ENCODE assay signal across 11 cellular contexts in the genomic region with DNA sequence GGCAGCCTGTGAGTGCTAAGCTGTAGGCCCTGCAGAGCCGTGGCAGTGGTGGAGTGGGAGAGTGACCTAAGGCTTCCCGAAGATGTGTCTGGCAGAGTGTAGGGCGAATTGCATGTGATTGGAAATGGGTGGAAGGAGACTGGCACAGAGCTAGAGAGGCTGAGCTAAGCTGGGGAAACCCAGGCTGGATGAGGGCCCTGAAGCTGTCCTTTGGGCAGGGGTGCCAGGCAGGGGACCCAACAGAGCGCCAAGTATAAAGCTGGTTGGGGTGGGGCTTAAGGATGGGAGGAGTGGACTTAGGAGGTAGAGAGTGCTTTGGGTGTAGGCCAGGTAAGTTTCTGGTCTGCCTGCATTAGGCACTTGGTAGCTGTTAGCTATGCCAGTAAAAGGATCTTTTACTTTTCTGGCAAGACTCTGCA. TPM values are rescaled to one million over a fixed set of nuclear protein-coding genes. Genes with fewer than 3 reads are reported as not detected.
DNase-seq lines count a peak whose midpoint lies in the region; ATAC-seq and TF ChIP-seq lines count a peak whose summit lies in the region.
"Had no signal": no experiment of that assay in that cellular context is flagged by ENCODE, and none has a peak within 500 bp of the region (broad histone marks: within the 10 kb centered on the region; RNA-seq: fewer than 3 reads in every experiment).

No MANE protein-coding gene starts in this region.

- peaks cover 0 to 59% (median 43%) of the 10 kb centered on the region in 9 donors for H3K4me1 ChIP-seq in heart right ventricle
- no peaks in the 10 kb centered on the region for H3K4me1 ChIP-seq in aorta (ENCODE audit: control insufficient read depth in 1 of 2, insufficient read depth in 2 of 2, low read length in 2 of 2)

- H3K27me3 ChIP-seq in heart right ventricle (no peaks in the 10 kb centered on the region), aorta (ENCODE audit: control insufficient read depth in 1 of 2, insufficient read depth in 2 of 2, low read length in 1 of 2) (no peaks in the 10 kb centered on the region)
- H3K27me3 ChIP-seq: BLaER1 had no signal

- 67 to 77% methylated on average over 4 of the region's 4 CpGs for WGBS in heart right ventricle, 2 donors
- 31 to 44% methylated on average over 4 of the region's 4 CpGs for WGBS in aorta, 2 donors

- H3K27ac ChIP-seq in heart right ventricle (peak overlapping the region in 2 of 10 donors; percentile 19 to 49), cingulate gyrus (ENCODE audit: low read depth, low read length) (peak overlapping the region; percentile 90), aorta (ENCODE audit: low read depth in 1 of 2, low read length in 2 of 2) (no peak overlapping the region)
- H3K27ac ChIP-seq: BLaER1 had no signal

- no peak overlapping the region for H3K4me3 Mint-ChIP-seq in naive thymus-derived CD8-positive, alpha-beta T cell

- H3K4me3 ChIP-seq in heart right ventricle (no peak overlapping the region), aorta (ENCODE audit: low read length in 2 of 2) (no peak overlapping the region)
- H3K4me3 ChIP-seq: BLaER1 had no signal

- H3K36me3 Mint-ChIP-seq in naive thymus-derived CD8-positive, alpha-beta T cell = peaks cover 0 to 4% (median 0%) of the 10 kb centered on the region in 3 donors

- no peaks in the 10 kb centered on the region for H3K27me3 Mint-ChIP-seq in naive thymus-derived CD8-positive, alpha-beta T cell

- peaks cover 24 to 67% (median 64%) of the 10 kb centered on the region in 4 donors for H3K4me1 Mint-ChIP-seq in naive thymus-derived CD8-positive, alpha-beta T cell

- H3K36me3 ChIP-seq in heart right ventricle (no peaks in the 10 kb centered on the region), aorta (ENCODE audit: control insufficient read depth in 1 of 2, insufficient read depth in 2 of 2, low read length in 1 of 2) (no peaks in the 10 kb centered on the region)

- peak overlapping the region in 6 of 10 donors; percentile 19 to 84 (median 46) for H3K27ac Mint-ChIP-seq in naive thymus-derived CD8-positive, alpha-beta T cell

- POLR2A ChIA-PET in naive thymus-derived CD8-positive, alpha-beta T cell (lab: Charles Lee) = no interaction called here

- TF ChIP-seq CTCF in heart right ventricle (IDR thresholded peaks at IDR 0.05) = no peak

- DNase-seq in heart right ventricle = no peak
- DNase-seq in cardiac septum (ENCODE audit: low spot score) = no peak
- DNase-seq in naive thymus-derived CD8-positive, alpha-beta T cell = no peak
- DNase-seq in aorta = no peak
- DNase-seq: activated T-cell treated with anti-CD3 and anti-CD28 coated beads for 4 hours, NCI-H2081 treated with DMSO at 0.1 percent for 48 hours had no signal

- H3K9me3 Mint-ChIP-seq in naive thymus-derived CD8-positive, alpha-beta T cell = no peaks in the 10 kb centered on the region

- intact Hi-C loops in heart right ventricle (cut with DNase I) (no loop called here), cardiac septum (cut with DNase I) (no loop called here), aorta (cut with DNase I) (no loop called here)

- H3K9me3 ChIP-seq in heart right ventricle (no peaks in the 10 kb centered on the region), aorta (ENCODE audit: control insufficient read depth, low read length) (no peaks in the 10 kb centered on the region)
- H3K9me3 ChIP-seq: BLaER1 had no signal

- peak in 7 of 8 donors; percentile 24 to 57 (median 36) for ATAC-seq in heart right ventricle
- no peak for ATAC-seq in naive thymus-derived CD8-positive, alpha-beta T cell
- ATAC-seq in aorta (ENCODE audit: low FRiP score) = peak; percentile 44
- no peak for ATAC-seq in HG03520 (IDR thresholded peaks at IDR 0.05; ENCODE audit: unreplicated experiment)
- no peak for ATAC-seq in HG02884 (IDR thresholded peaks at IDR 0.05; ENCODE audit: unreplicated experiment)
- ATAC-seq in HG03135 (IDR thresholded peaks at IDR 0.05; ENCODE audit: unreplicated experiment) = no peak

RNA-seq across cellular contexts. Expression of gene WDR20, which starts 47.9 kb away (rescaled TPM):
- total RNA-seq in heart right ventricle = 10 to 100 TPM; 19.0 to 28.0 (median 20.6) TPM
- polyA plus RNA-seq in heart right ventricle = 10 to 100 TPM; 10.7 to 16.4 TPM
- total RNA-seq in cardiac septum = 21.9 TPM
- 10 to 100 TPM; 50.0 to 56.9 TPM for total RNA-seq in naive thymus-derived CD8-positive, alpha-beta T cell
- polyA plus RNA-seq in naive thymus-derived CD8-positive, alpha-beta T cell = 10 to 100 TPM; 11.3 to 15.0 (median 12.9) TPM
- 10 to 100 TPM; 27.5 to 35.0 TPM for total RNA-seq in aorta
- polyA plus RNA-seq in aorta = 10 to 100 TPM in 1 of 2 donors, 1 to 10 TPM in 1; 6.6 to 15.1 TPM

Comparison
In these comparisons a context has a peak if more than half of its experiments do, and no peak if none do; other contexts are left out.
1. ATAC-seq: peak in heart right ventricle (7 of 8) and aorta (single experiment); none in naive thymus-derived CD8-positive, alpha-beta T cell (0 of 2), HG03520 (single experiment), HG02884 (single experiment) and HG03135 (single experiment).